In the genomic region with DNA sequence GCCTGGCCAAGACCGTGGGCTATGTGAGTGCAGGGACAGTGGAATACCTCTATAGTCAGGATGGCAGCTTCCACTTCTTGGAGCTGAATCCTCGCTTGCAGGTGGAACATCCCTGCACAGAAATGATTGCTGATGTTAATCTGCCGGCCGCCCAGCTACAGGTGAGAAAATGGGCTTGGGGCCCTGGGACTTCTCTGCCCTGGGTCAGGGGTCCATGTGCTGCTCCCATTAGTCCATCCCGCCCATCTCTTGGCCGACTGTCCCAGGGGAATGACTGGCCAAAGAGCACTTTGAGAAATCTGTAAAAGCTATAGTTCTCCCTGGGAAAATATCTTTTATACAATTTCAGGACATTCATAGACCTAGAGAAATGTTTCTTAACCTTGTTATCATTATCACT, we compare ENCODE assay signal across 24 cellular contexts.
DNase-seq lines count a peak whose midpoint lies in the region; ATAC-seq, FAIRE-seq and TF ChIP-seq lines count a peak whose summit lies in the region.
"Had no signal": no experiment of that assay in that cellular context is flagged by ENCODE, and none has a peak within 500 bp of the region (broad histone marks: within the 10 kb centered on the region; RNA-seq: fewer than 3 reads in every experiment).

No MANE protein-coding gene starts in this region.

- no peak for TF ChIP-seq EP300 in HepG2 (IDR thresholded peaks at IDR 0.05; ENCODE audit: low read depth in 2 of 2, low read length in 2 of 2)
- TF ChIP-seq EP300 in HepG2 (CRISPR knock-in tag; IDR thresholded peaks at IDR 0.05; ENCODE audit: borderline replicate concordance) = no peak

- H3K36me3 Mint-ChIP-seq in stimulated activated effector memory CD8-positive, alpha-beta T cell treated with anti-CD3 and anti-CD28 coated beads, Interleukin-12 subunit alpha, Interleukin-12 subunit beta, amount 100 ng/mL, for 72 hours = peaks cover under 1% of the 10 kb centered on the region

- no peaks in the 10 kb centered on the region for H3K9me3 Mint-ChIP-seq in stimulated activated effector memory CD8-positive, alpha-beta T cell treated with anti-CD3 and anti-CD28 coated beads, Interleukin-12 subunit alpha, Interleukin-12 subunit beta, amount 100 ng/mL, for 72 hours
- H3K9me3 Mint-ChIP-seq: CD4-positive, alpha-beta T cell; CD8-positive, alpha-beta memory T cell; HFFc6 had no signal

- H3K4me1 Mint-ChIP-seq in stimulated activated effector memory CD8-positive, alpha-beta T cell treated with anti-CD3 and anti-CD28 coated beads, Interleukin-12 subunit alpha, Interleukin-12 subunit beta, amount 100 ng/mL, for 72 hours = no peaks in the 10 kb centered on the region
- H3K4me1 Mint-ChIP-seq: CD8-positive, alpha-beta memory T cell had no signal

- WGBS in liver = 44% methylated on average over 6 of the region's 6 CpGs
- WGBS in HepG2 (ENCODE audit: low lambda C conversion rate) = 81% methylated on average over 4 of the region's 6 CpGs
- WGBS in right lobe of liver (ENCODE audit: insufficient coverage, low coverage, low lambda C conversion rate, missing lambda C conversion rate) = 51% methylated on average over 5 of the region's 6 CpGs
- 96% methylated on average over 6 of the region's 6 CpGs for WGBS in hepatocyte (ENCODE audit: low lambda C conversion rate, missing lambda C conversion rate)

- in situ Hi-C loops in HepG2 (cut with HindIII; ENCODE audit: extremely low pct_ligation_motif_present, low pct_unique_long_range_greater_than_20kb) = no loop called here

- TF ChIP-seq POLR2A in HepG2 (IDR thresholded peaks at IDR 0.05; ENCODE audit: insufficient read depth in 1 of 2, low read depth in 2 of 2, low read length in 2 of 2) (no peak), right lobe of liver (IDR thresholded peaks at IDR 0.05) (no peak)

- H3K27ac Mint-ChIP-seq in stimulated activated effector memory CD8-positive, alpha-beta T cell treated with anti-CD3 and anti-CD28 coated beads, Interleukin-12 subunit alpha, Interleukin-12 subunit beta, amount 100 ng/mL, for 72 hours = peak overlapping the region; percentile 18
- H3K27ac Mint-ChIP-seq: CD4-positive, alpha-beta T cell; HFFc6 had no signal

- H3K27ac ChIP-seq in liver (ENCODE audit: low read depth in 1 of 2, low read length in 2 of 2) (no peak overlapping the region), HepG2 (ENCODE audit: extremely low read length, insufficient read depth, low read length) (no peak overlapping the region), right lobe of liver (no peak overlapping the region), hepatocyte (no peak overlapping the region)
- H3K27ac ChIP-seq: A549; BLaER1 treated with 17β-estradiol and CSF1 and Interleukin-3, amounts not matched to agents 10 nM and 100 nM had no signal

- no peak overlapping the region for H3K4me3 Mint-ChIP-seq in stimulated activated effector memory CD8-positive, alpha-beta T cell treated with anti-CD3 and anti-CD28 coated beads, Interleukin-12 subunit alpha, Interleukin-12 subunit beta, amount 100 ng/mL, for 72 hours
- H3K4me3 Mint-ChIP-seq: CD14-positive monocyte; CD4-positive, alpha-beta T cell; CD8-positive, alpha-beta memory T cell; HFFc6 had no signal

- H3K36me3 ChIP-seq in liver (ENCODE audit: control insufficient read depth in 4 of 4, insufficient read depth in 3 of 4, low read depth in 1 of 4, low read length in 3 of 4) (peaks cover 12 to 67% (median 54%) of the 10 kb centered on the region in 4 donors), HepG2 (replicated peaks in 1 of 2; ENCODE audit: control insufficient read depth in 1 of 2, insufficient read depth in 2 of 2, low read length in 2 of 2) (peaks cover 6 to 17% of the 10 kb centered on the region in 2 experiments; a peak in 3 of 5 replicates), right lobe of liver (peaks cover 0 to 96% (median 39%) of the 10 kb centered on the region in 4 donors), hepatocyte (replicated peaks; ENCODE audit: insufficient read depth, low read depth) (no peaks in the 10 kb centered on the region)
- H3K36me3 ChIP-seq: BE2C, HAP-1 had no signal

- H2AFZ ChIP-seq in HepG2 (ENCODE audit: low read length) (no peak overlapping the region), hepatocyte (no peak overlapping the region)

- H4K20me1 ChIP-seq in HepG2 (ENCODE audit: insufficient read depth, low read length) = no peaks in the 10 kb centered on the region
- no peaks in the 10 kb centered on the region for H4K20me1 ChIP-seq in hepatocyte (ENCODE audit: insufficient read depth, poor library complexity, severe bottlenecking)
- H4K20me1 ChIP-seq: BLaER1 treated with 17β-estradiol and CSF1 and Interleukin-3, amounts not matched to agents 10 nM and 100 nM had no signal

- CTCF ChIA-PET in HepG2 (lab: Yijun Ruan, JAX; ENCODE audit: low intra/inter-chr PET ratio, low total read pairs) = no interaction called here

- H3K9me2 ChIP-seq in hepatocyte (replicated peaks; ENCODE audit: insufficient read depth) = no peaks in the 10 kb centered on the region

- H3K79me2 ChIP-seq in HepG2 (ENCODE audit: insufficient read depth, low read length) (no peaks in the 10 kb centered on the region), hepatocyte (no peaks in the 10 kb centered on the region)

- POLR2A ChIA-PET in HepG2 (lab: Yijun Ruan, JAX) = no interaction called here

- no peak for ATAC-seq in HepG2
- ATAC-seq in right lobe of liver = peak in 3 of 4 donors; percentile 47 to 57 (median 48)
- no peak for ATAC-seq in stimulated activated effector memory CD8-positive, alpha-beta T cell treated with anti-CD3 and anti-CD28 coated beads, Interleukin-12 subunit alpha, Interleukin-12 subunit beta, amount 100 ng/mL, for 72 hours
- ATAC-seq in HG02981 (IDR thresholded peaks at IDR 0.05; ENCODE audit: unreplicated experiment) = no peak
- ATAC-seq: A549 had no signal

- no peaks in the 10 kb centered on the region for H3K27me3 ChIP-seq in liver (ENCODE audit: control insufficient read depth in 4 of 4, insufficient read depth in 4 of 4, low read length in 3 of 4)
- H3K27me3 ChIP-seq in HepG2 (ENCODE audit: control insufficient read depth in 1 of 2, insufficient read depth in 2 of 2, low read length in 2 of 2) = no peaks in the 10 kb centered on the region; a peak in 1 of 5 replicates
- no peaks in the 10 kb centered on the region for H3K27me3 ChIP-seq in right lobe of liver
- no peaks in the 10 kb centered on the region for H3K27me3 ChIP-seq in hepatocyte
- H3K27me3 ChIP-seq: BE2C; BLaER1 treated with 17β-estradiol and CSF1 and Interleukin-3, amounts not matched to agents 10 nM and 100 nM had no signal

- peaks cover 0 to 6% (median 0%) of the 10 kb centered on the region in 4 donors for H3K4me1 ChIP-seq in liver (ENCODE audit: control insufficient read depth in 4 of 4, insufficient read depth in 4 of 4, low read length in 3 of 4)
- H3K4me1 ChIP-seq in HepG2 (ENCODE audit: insufficient read depth, low read length) = no peaks in the 10 kb centered on the region
- no peaks in the 10 kb centered on the region for H3K4me1 ChIP-seq in right lobe of liver
- H3K4me1 ChIP-seq in hepatocyte (ENCODE audit: insufficient read depth) = no peaks in the 10 kb centered on the region
- H3K4me1 ChIP-seq: BE2C; BLaER1 treated with 17β-estradiol and CSF1 and Interleukin-3, amounts not matched to agents 10 nM and 100 nM; HAP-1 had no signal

- TF ChIP-seq RAD21 in liver (IDR thresholded peaks at IDR 0.05) (no peak), HepG2 (CRISPR knock-in tag; IDR thresholded peaks at IDR 0.05) (no peak)

- no peak for FAIRE-seq in HepG2 (lab: Jason Lieb, UNC)
- FAIRE-seq: A549, G401.6, GM12892, H54 had no signal

- no peak for TF ChIP-seq CTCF in liver (IDR thresholded peaks at IDR 0.05; ENCODE audit: low read depth, low read length, missing input control)
- TF ChIP-seq CTCF in HepG2 (CRISPR knock-in tag; IDR thresholded peaks at IDR 0.05) = no peak
- no peak for TF ChIP-seq CTCF in right lobe of liver (IDR thresholded peaks at IDR 0.05)
- TF ChIP-seq CTCF in hepatocyte (IDR thresholded peaks at IDR 0.05; ENCODE audit: poor library complexity) = no peak

- no peak overlapping the region for H3K4me3 ChIP-seq in liver (ENCODE audit: low read depth in 1 of 3, low read length in 3 of 3)
- no peak overlapping the region for H3K4me3 ChIP-seq in HepG2 (replicated peaks in 1 of 3; ENCODE audit: insufficient read depth in 1 of 3, low read depth in 2 of 3, low read length in 3 of 3)
- no peak overlapping the region for H3K4me3 ChIP-seq in right lobe of liver
- H3K4me3 ChIP-seq in hepatocyte = no peak overlapping the region
- H3K4me3 ChIP-seq: A549; BLaER1 treated with 17β-estradiol and CSF1 and Interleukin-3, amounts not matched to agents 10 nM and 100 nM; HAP-1 had no signal

- intact Hi-C loops in HepG2 (cut with micrococcal nuclease; ENCODE audit: unreplicated experiment) = no loop called here
- intact Hi-C loops in right lobe of liver (cut with DNase I) = no loop called here

- BruUV-seq in HepG2 (replicated peaks; lab: Mats Ljungman, UMichigan) = no TSS peak

- no peaks in the 10 kb centered on the region for H3K9me3 ChIP-seq in liver (ENCODE audit: control insufficient read depth in 4 of 4, low read length in 3 of 4)
- no peaks in the 10 kb centered on the region for H3K9me3 ChIP-seq in HepG2 (ENCODE audit: low read length)
- no peaks in the 10 kb centered on the region for H3K9me3 ChIP-seq in right lobe of liver
- no peaks in the 10 kb centered on the region for H3K9me3 ChIP-seq in hepatocyte (ENCODE audit: low read depth)
- H3K9me3 ChIP-seq: A549; BE2C; BLaER1 treated with 17β-estradiol and CSF1 and Interleukin-3, amounts not matched to agents 10 nM and 100 nM; HAP-1 had no signal

- H3K9ac ChIP-seq in liver (ENCODE audit: low read depth in 1 of 2, low read length in 2 of 2) (no peak overlapping the region), HepG2 (ENCODE audit: insufficient read depth, low read depth, low read length) (no peak overlapping the region)
- H3K9ac ChIP-seq: BLaER1 treated with 17β-estradiol and CSF1 and Interleukin-3, amounts not matched to agents 10 nM and 100 nM had no signal

- DNase-seq in HepG2 (ENCODE audit: low spot score) (no peak), right lobe of liver (peak in 1 of 3 donors; percentile 78), T1000 (lab: John Stamatoyannopoulos, UW) (no peak), hepatocyte (ENCODE audit: low spot score) (no peak)
- DNase-seq in stimulated activated effector memory CD8-positive, alpha-beta T cell treated with anti-CD3 and anti-CD28 coated beads, Interleukin-12 subunit alpha, Interleukin-12 subunit beta, amount 100 ng/mL, for 72 hours (ENCODE audit: low spot score in 2 of 2) = no peak
- DNase-seq: 8988T; ACHN; AML-193; BE2C; CD4-positive, alpha-beta T cell; CD8-positive, alpha-beta memory T cell; DMS53; DND-41; GOT3; HFFc6 had no signal

- H3K4me2 ChIP-seq in HepG2 (ENCODE audit: low read depth, low read length) (no peak overlapping the region), hepatocyte (no peak overlapping the region)
- H3K4me2 ChIP-seq: A549; BLaER1 treated with 17β-estradiol and CSF1 and Interleukin-3, amounts not matched to agents 10 nM and 100 nM had no signal

TF ChIP-seq in liver, 16 proteins besides CTCF, POLR2A, EP300 and RAD21 (continues in another document):
- TF ChIP-seq FOXA1 (IDR thresholded peaks at IDR 0.05) (no peak), JUND (IDR thresholded peaks at IDR 0.05) (no peak), RXRA (IDR thresholded peaks at IDR 0.05) (no peak), YY1 (IDR thresholded peaks at IDR 0.05) (no peak)

TF ChIP-seq in HepG2, 621 proteins besides CTCF, POLR2A, EP300 and RAD21 (continues in another document):
- no peak for TF ChIP-seq AHR (CRISPR knock-in tag; IDR thresholded peaks at IDR 0.05)

Comparison
In these comparisons a context has a peak if more than half of its experiments do, and no peak if none do; other contexts are left out.
1. ATAC-seq: peak in right lobe of liver (3 of 4); none in HepG2 (single experiment), stimulated activated effector memory CD8-positive, alpha-beta T cell treated with anti-CD3 and anti-CD28 coated beads, Interleukin-12 subunit alpha, Interleukin-12 subunit beta, amount 100 ng/mL, for 72 hours (single experiment) and HG02981 (single experiment).